In genomic region chr9:77744877-77745435, GRCh38 we compare ENCODE assay signal across 22 cellular contexts.
DNase-seq lines count a peak whose midpoint lies in the region; ATAC-seq, FAIRE-seq and TF ChIP-seq lines count a peak whose summit lies in the region.
"Had no signal": no experiment of that assay in that cellular context is flagged by ENCODE, and none has a peak within 500 bp of the region (broad histone marks: within the 10 kb centered on the region; RNA-seq: fewer than 3 reads in every experiment).

No MANE protein-coding gene starts in this region.

- TF ChIP-seq POLR2A in H54 (IDR thresholded peaks at IDR 0.05; ENCODE audit: low read depth, low read length) = no peak
- no peak for TF ChIP-seq POLR2A in GM12892 (IDR thresholded peaks at IDR 0.05; ENCODE audit: low read depth, low read length)

- DNase-seq in CD14-positive monocyte (ENCODE audit: low spot score) (no peak), H54 (ENCODE audit: insufficient read length, low spot score) (no peak), WTC11 (ENCODE audit: low spot score) (no peak), hepatocyte (ENCODE audit: low spot score) (no peak), HFFc6 (no peak), GM12892 (ENCODE audit: insufficient read length) (no peak), osteoblast (ENCODE audit: insufficient read length, low spot score, missing footprints) (no peak)
- DNase-seq: activated naive CD8-positive, alpha-beta T cell treated with anti-CD3 and anti-CD28 coated beads, Interleukin-2, amount 10 ng/mL, durations not matched to agents 7 days and 5 days; CD8-positive, alpha-beta memory T cell; cortex of kidney; gastrocnemius medialis; left ventricle myocardium superior; NCI-H2081 treated with DMSO at 0.1 percent for 48 hours; Peyer's patch; T1000 had no signal

- H3K9me3 ChIP-seq in hepatocyte (ENCODE audit: low read depth) = no peaks in the 10 kb centered on the region
- no peaks in the 10 kb centered on the region for H3K9me3 ChIP-seq in osteoblast (ENCODE audit: low read depth, low read length)
- H3K9me3 ChIP-seq: breast epithelium, gastrocnemius medialis, Peyer's patch had no signal

- ATAC-seq in WTC11 (peak; percentile 75), GM19023 (IDR thresholded peaks at IDR 0.05; ENCODE audit: unreplicated experiment) (no peak)
- ATAC-seq: activated CD4-positive, CD25-positive, alpha-beta regulatory T cell treated with anti-CD3 and anti-CD28 coated beads, Interleukin-2, amount 50 U/mL, for 24 hours; gastrocnemius medialis; left ventricle myocardium superior; sciatic nerve had no signal

- intact Hi-C loops in CD14-positive monocyte (cut with micrococcal nuclease) = no loop called here

- H3K27ac Mint-ChIP-seq in CD14-positive monocyte (peak overlapping the region in 5 of 7 donors; percentile 13 to 81 (median 78)), WTC11 (peak overlapping the region; percentile 83), HFFc6 (no peak overlapping the region)
- H3K27ac Mint-ChIP-seq: activated naive CD8-positive, alpha-beta T cell treated with anti-CD3 and anti-CD28 coated beads, Interleukin-2, amount 10 ng/mL, durations not matched to agents 7 days and 5 days; CD8-positive, alpha-beta memory T cell had no signal

- no peak overlapping the region for H3K4me3 ChIP-seq in hepatocyte
- no peak overlapping the region for H3K4me3 ChIP-seq in osteoblast (ENCODE audit: insufficient read depth, low read length)
- H3K4me3 ChIP-seq: breast epithelium, gastrocnemius medialis, Peyer's patch had no signal

- H3K27me3 Mint-ChIP-seq in CD14-positive monocyte (ENCODE audit: low read depth in 3 of 3) = peaks cover 0 to 2% (median 2%) of the 10 kb centered on the region in 3 donors
- H3K27me3 Mint-ChIP-seq in WTC11 (ENCODE audit: low read depth) = no peaks in the 10 kb centered on the region
- no peaks in the 10 kb centered on the region for H3K27me3 Mint-ChIP-seq in HFFc6 (ENCODE audit: insufficient read depth)
- H3K27me3 Mint-ChIP-seq: activated naive CD8-positive, alpha-beta T cell treated with anti-CD3 and anti-CD28 coated beads, Interleukin-2, amount 10 ng/mL, durations not matched to agents 7 days and 5 days; CD8-positive, alpha-beta memory T cell had no signal

- H3K27me3 ChIP-seq in hepatocyte = no peaks in the 10 kb centered on the region
- H3K27me3 ChIP-seq in osteoblast (ENCODE audit: insufficient read depth, low read length) = no peaks in the 10 kb centered on the region
- H3K27me3 ChIP-seq: breast epithelium, gastrocnemius medialis, Peyer's patch had no signal

- TF ChIP-seq CTCF in CD14-positive monocyte (IDR thresholded peaks at IDR 0.05) = no peak
- TF ChIP-seq CTCF in WTC11 (IDR thresholded peaks at IDR 0.05) = no peak
- TF ChIP-seq CTCF in hepatocyte (IDR thresholded peaks at IDR 0.05; ENCODE audit: poor library complexity) = no peak
- TF ChIP-seq CTCF in HFFc6 (IDR thresholded peaks at IDR 0.05) = no peak
- TF ChIP-seq CTCF in osteoblast (IDR thresholded peaks at IDR 0.05; ENCODE audit: extremely low read depth, low read depth, low read length) = no peak

- POLR2A ChIA-PET in WTC11 (lab: Charles Lee) = no interaction called here

- FAIRE-seq in H54 (lab: Jason Lieb, UNC) = peak; percentile 89
- no peak for FAIRE-seq in GM12892 (lab: Jason Lieb, UNC)
- FAIRE-seq: urothelium cell line had no signal

- CTCF ChIA-PET in WTC11 (lab: Charles Lee) = interaction anchor here (1.0 to 1.9 kb wide), 3 partner anchors 71 to 311 kb away, joined by 4 to 5 read pairs (median 4); no protein-coding TSS in a partner anchor

- no peak overlapping the region for H2AFZ ChIP-seq in hepatocyte
- no peak overlapping the region for H2AFZ ChIP-seq in osteoblast (ENCODE audit: low read length)

- no peaks in the 10 kb centered on the region for H4K20me1 ChIP-seq in hepatocyte (ENCODE audit: insufficient read depth, poor library complexity, severe bottlenecking)
- peaks cover 4% of the 10 kb centered on the region for H4K20me1 ChIP-seq in osteoblast (ENCODE audit: insufficient read depth, low read length)

- H3K4me3 Mint-ChIP-seq in CD14-positive monocyte (no peak overlapping the region), WTC11 (no peak overlapping the region), HFFc6 (no peak overlapping the region)
- H3K4me3 Mint-ChIP-seq: activated naive CD8-positive, alpha-beta T cell treated with anti-CD3 and anti-CD28 coated beads, Interleukin-2, amount 10 ng/mL, durations not matched to agents 7 days and 5 days; CD8-positive, alpha-beta memory T cell had no signal

- H3K9me3 Mint-ChIP-seq in CD14-positive monocyte (no peaks in the 10 kb centered on the region), WTC11 (0 out of 2 replicates have a peak, but pooled peaks cover 5% of the 10 kb centered on the region), HFFc6 (no peaks in the 10 kb centered on the region)
- H3K9me3 Mint-ChIP-seq: activated naive CD8-positive, alpha-beta T cell treated with anti-CD3 and anti-CD28 coated beads, Interleukin-2, amount 10 ng/mL, durations not matched to agents 7 days and 5 days; CD8-positive, alpha-beta memory T cell had no signal

- H3K4me1 Mint-ChIP-seq in CD14-positive monocyte (peaks cover 16% of the 10 kb centered on the region), WTC11 (peaks cover 38% of the 10 kb centered on the region), HFFc6 (ENCODE audit: low read depth) (peaks cover 58% of the 10 kb centered on the region)

- H3K36me3 Mint-ChIP-seq in CD14-positive monocyte = peaks cover 23 to 33% of the 10 kb centered on the region in 2 donors
- no peaks in the 10 kb centered on the region for H3K36me3 Mint-ChIP-seq in WTC11
- 0 out of 2 replicates have a peak, but pooled peaks cover 7% of the 10 kb centered on the region for H3K36me3 Mint-ChIP-seq in HFFc6 (ENCODE audit: low read depth)

- no peaks in the 10 kb centered on the region for H3K9me2 ChIP-seq in hepatocyte (replicated peaks; ENCODE audit: insufficient read depth)

- H3K4me2 ChIP-seq in hepatocyte = peak overlapping the region; percentile 12
- H3K4me2 ChIP-seq in osteoblast (ENCODE audit: insufficient read depth, low read length) = no peak overlapping the region
- H3K4me2 ChIP-seq: KMS-11 had no signal

- H3K27ac ChIP-seq in hepatocyte (peak overlapping the region; percentile 18), osteoblast (ENCODE audit: low read depth, low read length) (no peak overlapping the region)
- H3K27ac ChIP-seq: epithelial cell of prostate, KMS-11, Peyer's patch had no signal

- no peaks in the 10 kb centered on the region for H3K36me3 ChIP-seq in hepatocyte (replicated peaks; ENCODE audit: insufficient read depth, low read depth)
- H3K36me3 ChIP-seq in osteoblast (ENCODE audit: insufficient read depth, low read length) = no peaks in the 10 kb centered on the region
- H3K36me3 ChIP-seq: breast epithelium, gastrocnemius medialis, Peyer's patch had no signal

- WGBS in hepatocyte (ENCODE audit: low lambda C conversion rate, missing lambda C conversion rate) = 27% methylated on average over 5 of the region's 5 CpGs

- H3K79me2 ChIP-seq in hepatocyte (peaks cover 3% of the 10 kb centered on the region), osteoblast (ENCODE audit: insufficient read depth, low read length) (peaks cover 3% of the 10 kb centered on the region)

- H3K4me1 ChIP-seq in hepatocyte (ENCODE audit: insufficient read depth) = peaks cover 20% of the 10 kb centered on the region
- peaks cover 16% of the 10 kb centered on the region for H3K4me1 ChIP-seq in osteoblast (ENCODE audit: insufficient read depth, low read length)
- H3K4me1 ChIP-seq: breast epithelium, Peyer's patch had no signal

TF ChIP-seq in WTC11, 78 proteins besides CTCF, POLR2A, EP300 and RAD21 (continues in another document):
- TF ChIP-seq FOXJ3 (CRISPR knock-in tag; IDR thresholded peaks at IDR 0.05; ENCODE audit: borderline replicate concordance) (no peak), PRDM15 (CRISPR knock-in tag; IDR thresholded peaks at IDR 0.05) (no peak), ZNF671 (CRISPR knock-in tag; IDR thresholded peaks at IDR 0.05) (no peak), USF2 (CRISPR knock-in tag; IDR thresholded peaks at IDR 0.05) (no peak), NR1H2 (CRISPR knock-in tag; IDR thresholded peaks at IDR 0.05) (no peak), SP1 (CRISPR knock-in tag; conservative IDR thresholded peaks at IDR 0.05) (no peak), EMX1 (CRISPR knock-in tag; IDR thresholded peaks at IDR 0.05) (no peak)
